1 cellular context compared by ENCODE assay signal in the genomic region with DNA sequence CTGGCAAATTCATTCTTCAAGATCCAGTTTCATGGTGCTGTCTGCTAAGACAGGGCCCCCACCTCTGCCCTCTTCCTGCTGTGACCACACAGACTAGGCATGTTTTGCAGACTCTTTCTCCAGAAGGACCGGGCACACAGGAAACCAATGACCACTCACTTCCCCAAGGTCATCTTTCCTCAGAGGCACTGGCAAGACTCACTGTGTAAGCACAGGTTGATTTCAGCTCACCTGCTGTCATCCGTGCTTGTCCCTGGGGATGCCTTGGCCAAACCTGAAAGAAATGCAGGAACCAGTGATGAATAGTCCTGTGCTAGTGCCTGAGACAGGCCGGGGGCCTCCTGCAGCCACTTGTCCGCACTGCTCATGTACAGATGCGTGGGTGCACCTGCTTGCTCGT.
TF ChIP-seq lines count a peak whose summit lies in the region.

No MANE protein-coding gene starts in this region.

TF ChIP-seq in HEK293, 187 proteins besides CTCF, POLR2A, EP300 and RAD21 (continued from another document):
- TF ChIP-seq ZNF214 (tag by site-specific recombination; IDR thresholded peaks at IDR 0.05; ENCODE audit: borderline replicate concordance) (no peak), ZBTB48 (tag by site-specific recombination; IDR thresholded peaks at IDR 0.05) (no peak), ZNF341 (tag by site-specific recombination; IDR thresholded peaks at IDR 0.05; ENCODE audit: low read depth) (no peak), ZNF830 (tag by site-specific recombination; IDR thresholded peaks at IDR 0.05; ENCODE audit: low read depth) (no peak)
- TF ChIP-seq, protein P1, sequence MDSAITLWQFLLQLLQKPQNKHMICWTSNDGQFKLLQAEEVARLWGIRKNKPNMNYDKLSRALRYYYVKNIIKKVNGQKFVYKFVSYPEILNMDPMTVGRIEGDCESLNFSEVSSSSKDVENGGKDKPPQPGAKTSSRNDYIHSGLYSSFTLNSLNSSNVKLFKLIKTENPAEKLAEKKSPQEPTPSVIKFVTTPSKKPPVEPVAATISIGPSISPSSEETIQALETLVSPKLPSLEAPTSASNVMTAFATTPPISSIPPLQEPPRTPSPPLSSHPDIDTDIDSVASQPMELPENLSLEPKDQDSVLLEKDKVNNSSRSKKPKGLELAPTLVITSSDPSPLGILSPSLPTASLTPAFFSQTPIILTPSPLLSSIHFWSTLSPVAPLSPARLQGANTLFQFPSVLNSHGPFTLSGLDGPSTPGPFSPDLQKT (IDR thresholded peaks at IDR 0.05; ENCODE audit: borderline replicate concordance, low read depth, low read length): no peak
